In the genomic region with DNA sequence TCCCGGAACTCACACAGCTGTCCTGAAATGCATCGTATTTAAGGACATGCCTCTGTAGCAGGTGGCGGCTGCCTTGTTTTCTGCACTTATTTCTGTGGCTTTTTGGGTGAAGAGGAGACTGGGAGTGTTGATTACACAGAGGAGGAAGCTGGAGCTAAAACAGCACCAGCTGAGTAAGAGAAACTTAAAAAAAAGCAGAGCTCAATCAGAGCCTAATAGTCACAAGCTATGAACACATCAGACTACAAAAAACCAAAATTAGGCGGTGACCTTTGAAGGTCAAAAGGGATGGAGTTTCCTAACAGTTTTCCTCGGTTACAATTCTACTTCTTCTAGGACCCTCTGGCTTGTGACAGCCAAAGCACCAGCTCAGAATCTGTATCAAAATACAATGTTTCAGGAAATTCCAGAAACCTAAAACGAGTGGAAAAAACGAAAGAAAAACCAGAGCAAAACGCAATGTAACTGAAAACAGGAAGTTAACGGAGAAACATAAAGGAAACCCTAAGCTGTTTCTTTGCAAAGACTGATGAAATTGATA, we compare ENCODE assay signal across 8 cellular contexts. TPM values are rescaled to one million over a fixed set of nuclear protein-coding genes. Genes with fewer than 3 reads are reported as not detected.
DNase-seq lines count a peak whose midpoint lies in the region; ATAC-seq, FAIRE-seq and TF ChIP-seq lines count a peak whose summit lies in the region.

No MANE protein-coding gene starts in this region.

- peaks cover 25% of the 10 kb centered on the region for H3K79me2 ChIP-seq in GM12878 (ENCODE audit: control insufficient read depth, insufficient read depth, low read length)

- peak; percentile 64 for FAIRE-seq in GM12878 (lab: Jason Lieb, UNC)

- in situ Hi-C loops in GM12878 (cut with MboI): no loop called here

- H3K4me2 ChIP-seq in GM12878 (ENCODE audit: control insufficient read depth, insufficient read depth) (peak overlapping the region; percentile 77), neuronal stem cell (ENCODE audit: insufficient read depth, low read length, poor library complexity, severe bottlenecking) (no peak overlapping the region)

- WGBS in heart right ventricle, 2 donors: 24 to 35% methylated on average over 9 of the region's 9 CpGs
- WGBS in GM12878 (ENCODE audit: insufficient coverage, insufficient replicate concordance, low lambda C conversion rate, missing lambda C conversion rate): 1% methylated on average over 9 of the region's 9 CpGs
- WGBS in ovary, 3 donors: 17 to 26% (median 22%) methylated on average over 9 of the region's 9 CpGs
- WGBS in neuronal stem cell (ENCODE audit: extremely low coverage in 2 of 2, insufficient read length in 2 of 2, insufficient replicate concordance in 1 of 2), 2 donors: no CpG with 5 or more reads among the region's 9 CpGs

- POLR2A ChIA-PET in GM12878 (lab: Charles Lee): interaction anchor here (0.9 to 1.0 kb wide), 2 partner anchors 12 to 13 kb away, joined by 4 to 10 read pairs; a partner anchor contains a TSS

- BruUV-seq in GM12878 (replicated peaks; lab: Mats Ljungman, UMichigan): no TSS peak

- H3K79me1 ChIP-seq in neuronal stem cell (ENCODE audit: low read depth, low read length): no peaks in the 10 kb centered on the region

- H2AFZ ChIP-seq in GM12878 (ENCODE audit: control insufficient read depth, low read depth, low read length) (peak overlapping the region; percentile 68), neuronal stem cell (ENCODE audit: low read length) (no peak overlapping the region)

- DNase-seq in heart right ventricle (no peak), cardiac septum (ENCODE audit: low spot score) (no peak), GM12878 (ENCODE audit: low read depth, low spot score) (peak; percentile 19), ovary (no peak), neuronal stem cell (ENCODE audit: low spot score) (no peak), NCI-H446 (lab: John Stamatoyannopoulos, UW) (no peak)
- no peak for DNase-seq in activated CD8-positive, alpha-beta memory T cell treated with anti-CD3 and anti-CD28 coated beads, Interleukin-2, amount 50 U/mL, for 4 hours

- H3K9ac ChIP-seq in GM12878 (ENCODE audit: control insufficient read depth, insufficient read depth, low read length) (peak overlapping the region; percentile 71), neuronal stem cell (ENCODE audit: low read depth, low read length, poor library complexity) (no peak overlapping the region)

- TF ChIP-seq CTCF in heart right ventricle (IDR thresholded peaks at IDR 0.05): no peak
- TF ChIP-seq CTCF in GM12878 (IDR thresholded peaks at IDR 0.05 in 2 of 3, conservative IDR thresholded peaks at IDR 0.05 in 1 of 3; ENCODE audit: control insufficient read depth in 2 of 3, extremely low read depth in 1 of 3, insufficient read depth in 1 of 3, low read depth in 3 of 3, low read length in 3 of 3): no peak
- TF ChIP-seq CTCF in ovary (IDR thresholded peaks at IDR 0.05): no peak

- TF ChIP-seq RAD21 in GM12878 (IDR thresholded peaks at IDR 0.05; ENCODE audit: insufficient read depth, low read depth, low read length): no peak

- no peaks in the 10 kb centered on the region for H4K20me1 ChIP-seq in GM12878 (ENCODE audit: control insufficient read depth, insufficient read depth)

- no peak overlapping the region for H4K8ac ChIP-seq in neuronal stem cell (ENCODE audit: low read depth, low read length)

- ATAC-seq in heart right ventricle (peak in 6 of 8 donors; percentile 26 to 57 (median 40)), HG03460 (IDR thresholded peaks at IDR 0.05; ENCODE audit: unreplicated experiment) (peak; percentile 51), GM12878 (peak; percentile 73)

- no peak overlapping the region for H2BK120ac ChIP-seq in neuronal stem cell (ENCODE audit: low read depth, low read length)

- intact Hi-C loops in heart right ventricle (cut with DNase I): loop anchor here in 2 of 10 donors (10.0 kb wide), 2 partner anchors 45 to 115 kb away; no protein-coding TSS in a partner anchor
- intact Hi-C loops in cardiac septum (cut with DNase I): no loop called here
- intact Hi-C loops in GM12878 (cut with micrococcal nuclease; ENCODE audit: unreplicated experiment): loop anchor here (1.0 kb wide), 1 partner anchor 11 kb away; no protein-coding TSS in a partner anchor
- intact Hi-C loops in ovary (cut with DNase I): no loop called here

- SMC1A ChIA-PET in GM12878 (lab: Charles Lee; ENCODE audit: uncharacterized antibody, unreplicated experiment): interaction anchor here (0.7 to 2.4 kb wide), 5 partner anchors 11 to 112 kb away, joined by 3 to 20 read pairs (median 4); a partner anchor contains a TSS

- no peak overlapping the region for H2AK5ac ChIP-seq in neuronal stem cell (ENCODE audit: low read depth, low read length)

- H2BK12ac ChIP-seq in neuronal stem cell (ENCODE audit: low read length): no peak overlapping the region

- H3K27me3 ChIP-seq in heart right ventricle (no peaks in the 10 kb centered on the region), GM12878 (replicated peaks in 1 of 2; ENCODE audit: control insufficient read depth in 2 of 2, insufficient read depth in 2 of 2, low read length in 1 of 2) (no peaks in the 10 kb centered on the region), ovary (no peaks in the 10 kb centered on the region), neuronal stem cell (ENCODE audit: control insufficient read depth in 3 of 3, insufficient read depth in 3 of 3, low read depth in 1 of 3, low read length in 3 of 3) (no peaks in the 10 kb centered on the region)

- no peak overlapping the region for H3K14ac ChIP-seq in neuronal stem cell (ENCODE audit: low read length)

- H3K36me3 ChIP-seq in heart right ventricle: peaks cover 0 to 4% (median 0%) of the 10 kb centered on the region in 9 donors
- 0 out of 4 replicates have a peak, but pooled peaks cover 0 to 1% of the 10 kb centered on the region in 2 experiments for H3K36me3 ChIP-seq in GM12878 (ENCODE audit: control insufficient read depth in 2 of 2, insufficient read depth in 2 of 2, low read length in 1 of 2)
- H3K36me3 ChIP-seq in ovary: no peaks in the 10 kb centered on the region
- H3K36me3 ChIP-seq in neuronal stem cell (replicated peaks in 1 of 2; ENCODE audit: control insufficient read depth in 2 of 2, insufficient read depth in 2 of 2, low read length in 2 of 2): no peaks in the 10 kb centered on the region

- TF ChIP-seq POLR2A in GM12878 (IDR thresholded peaks at IDR 0.05; ENCODE audit: low read depth, low read length): no peak
- no peak for TF ChIP-seq POLR2A in ovary (IDR thresholded peaks at IDR 0.05)

- no peak overlapping the region for H3K23ac ChIP-seq in neuronal stem cell (ENCODE audit: low read depth, low read length, poor library complexity)

- H3K18ac ChIP-seq in neuronal stem cell (ENCODE audit: low read length): no peak overlapping the region

- RAD21 ChIA-PET in GM12878 (lab: Charles Lee; ENCODE audit: unreplicated experiment): interaction anchor here (1.2 to 2.7 kb wide), 3 partner anchors 11 to 112 kb away, joined by 4 to 17 read pairs (median 4); no protein-coding TSS in a partner anchor

- H3K4me1 ChIP-seq in heart right ventricle: peaks cover 0 to 58% (median 3%) of the 10 kb centered on the region in 9 donors
- peaks cover 5% of the 10 kb centered on the region; the same call in 1 of the 2 replicates for H3K4me1 ChIP-seq in GM12878 (ENCODE audit: control insufficient read depth, insufficient read depth, low read length)
- peaks cover 5% of the 10 kb centered on the region for H3K4me1 ChIP-seq in ovary (ENCODE audit: insufficient read depth)
- H3K4me1 ChIP-seq in neuronal stem cell (ENCODE audit: control insufficient read depth in 2 of 2, insufficient read depth in 1 of 2, low read depth in 1 of 2, low read length in 2 of 2): peaks cover 2 to 8% of the 10 kb centered on the region in 2 donors

- H3K27ac ChIP-seq in heart right ventricle (peak overlapping the region; percentile 2 to 93 (median 64)), GM12878 (ENCODE audit: control insufficient read depth, insufficient read depth) (peak overlapping the region; percentile 88), ovary (peak overlapping the region; percentile 4 to 8), neuronal stem cell (replicated peaks; ENCODE audit: low read length) (no peak overlapping the region)

- H3K4me3 ChIP-seq in heart right ventricle (peak overlapping the region in 6 of 10 donors; percentile 32 to 55 (median 40)), GM12878 (peak overlapping the region; percentile 63), ovary (no peak overlapping the region), neuronal stem cell (ENCODE audit: low read length in 2 of 2) (no peak overlapping the region)

- H3K4ac ChIP-seq in neuronal stem cell (ENCODE audit: low read length): no peak overlapping the region

- H2BK5ac ChIP-seq in neuronal stem cell (ENCODE audit: low read length): no peak overlapping the region

- no peak overlapping the region for H2BK15ac ChIP-seq in neuronal stem cell (ENCODE audit: low read length)

- H3K9me3 ChIP-seq in heart right ventricle (no peaks in the 10 kb centered on the region), GM12878 (replicated peaks; ENCODE audit: control insufficient read depth, insufficient read depth, low read length) (no peaks in the 10 kb centered on the region; the same call in 2 of the 3 replicates), ovary (no peaks in the 10 kb centered on the region), neuronal stem cell (replicated peaks in 1 of 2; ENCODE audit: control insufficient read depth in 2 of 2, insufficient read depth in 1 of 2, low read depth in 1 of 2, low read length in 2 of 2) (peaks cover 0 to 3% of the 10 kb centered on the region in 2 donors)

- CTCF ChIA-PET in GM12878 (lab: Yijun Ruan, JAX): interaction anchor here (0.5 to 2.0 kb wide), 6 partner anchors 10 to 112 kb away, joined by 3 to 12 read pairs (median 4); a partner anchor contains a TSS

- H4K91ac ChIP-seq in neuronal stem cell (ENCODE audit: low read depth, low read length, poor library complexity): no peak overlapping the region

- TF ChIP-seq EP300 in GM12878 (IDR thresholded peaks at IDR 0.05; ENCODE audit: borderline replicate concordance in 1 of 2, control insufficient read depth in 1 of 2, low read depth in 2 of 2, low read length in 2 of 2): no peak
- TF ChIP-seq EP300 in ovary (IDR thresholded peaks at IDR 0.05): no peak

RNA-seq across cellular contexts. Expression of a gene that starts 13.5 kb away (rescaled TPM):
- total RNA-seq in heart right ventricle: 10 to 100 TPM in 1 of 10 donors, 1 to 10 TPM in 9; 1.7 to 10.1 (median 3.4) TPM
- polyA plus RNA-seq in heart right ventricle: 1 to 10 TPM; 1.8 to 2.3 TPM
- total RNA-seq in cardiac septum: 3.8 TPM
- total RNA-seq in GM12878 (2013; cell fraction: nucleolus; rRNA removed): 103 and 121 TPM in 2 replicates
- total RNA-seq in GM12878 (2014; rRNA removed): 22.6 and 24.1 TPM in 2 replicates
- total RNA-seq in GM12878 (2014; rRNA removed; fragmentation: Illumina TruSeq; extraction: Trizol): 24.6 and 28.7 TPM in 2 replicates
- total RNA-seq in GM12878 (2021): 29.0 and 34.6 TPM in 2 replicates
- 13.3 TPM for polyA plus RNA-seq in GM12878 (2011; ENCODE audit: low read depth)
- polyA plus RNA-seq in GM12878 (2011; rRNA removed): 45.3 and 46.5 TPM in 2 replicates
- polyA plus RNA-seq in GM12878 (2011; cell fraction: cytosol; rRNA removed): 30.1 and 31.0 TPM in 2 replicates
- polyA plus RNA-seq in GM12878 (2011; cell fraction: nucleus; rRNA removed): 21.7 and 24.7 TPM in 2 replicates
- polyA plus RNA-seq in GM12878 (2012): 22.8 and 27.7 TPM in 2 replicates
- polyA plus RNA-seq in GM12878 (2014; fragmentation: Illumina TruSeq; extraction: Trizol): 26.4 and 29.1 TPM in 2 replicates
- 1 to 10 TPM; 3.9 to 5.4 TPM for polyA plus RNA-seq in GM12878 (2014; fragmentation: Nextera tagmentation; extraction: Ambion mirVana)
- polyA plus RNA-seq in GM12878 (2014; rRNA removed): 24.4 and 27.3 TPM in 2 replicates
- 10 to 100 TPM; 22.4 to 23.4 TPM for polyA plus RNA-seq in GM12878 (2016; fragmentation: Nextera tagmentation; extraction: Ambion mirVana)
- 31.8 and 43.3 TPM in 2 replicates for polyA minus RNA-seq in GM12878 (2011; rRNA and poly(A)+ RNA removed)
- polyA minus RNA-seq in GM12878 (2011; cell fraction: cytosol; rRNA and poly(A)+ RNA removed): 14.0 and 18.0 TPM in 2 replicates
- 12.5 and 17.6 TPM in 2 replicates for polyA minus RNA-seq in GM12878 (2011; cell fraction: nucleus; rRNA and poly(A)+ RNA removed)
- total RNA-seq in ovary: 10 to 100 TPM in 3 of 7 donors, 1 to 10 TPM in 4; 7.8 to 23.1 (median 8.3) TPM
- polyA plus RNA-seq in ovary: 10 to 100 TPM in 1 of 2 donors, 1 to 10 TPM in 1; 3.3 to 20.9 TPM
- polyA plus RNA-seq in neuronal stem cell (2013, experiment 1 of 2): 11.5 TPM
- 12.3 TPM for polyA plus RNA-seq in neuronal stem cell (2013, experiment 2 of 2)

Comparison
In these comparisons a context has a peak if more than half of its experiments do, and no peak if none do; other contexts are left out.
1. H3K4me3 ChIP-seq: peak in heart right ventricle (6 of 10) and GM12878 (single experiment); none in ovary (single experiment) and neuronal stem cell (0 of 2).
2. Peak in every context shown above with its lines, with median percentiles within 50 percentile points of each other: ATAC-seq.